ENCODE assay signal across 15 cellular contexts in the genomic region with DNA sequence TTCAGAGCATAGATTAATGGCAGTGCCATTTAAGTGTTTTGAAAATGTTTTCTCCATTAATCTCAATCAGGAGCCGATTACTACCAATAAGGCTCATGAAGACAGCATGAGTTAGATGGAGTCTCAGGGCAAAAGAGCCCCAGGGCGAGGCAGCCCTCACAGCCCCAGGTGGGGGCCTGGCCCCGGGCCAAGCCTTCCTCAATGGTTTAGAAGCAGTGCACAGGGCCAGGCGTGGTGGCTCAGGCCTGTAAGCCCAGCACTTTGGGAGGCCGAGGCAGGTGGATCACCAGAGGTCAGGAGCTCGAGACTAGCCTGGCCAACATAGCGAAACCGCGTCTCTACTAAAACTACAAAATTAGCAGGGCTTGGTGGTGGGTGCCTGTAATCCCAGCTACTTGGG.
"Had no signal": no experiment of that assay in that cellular context is flagged by ENCODE, and none has a peak within 500 bp of the region (broad histone marks: within the 10 kb centered on the region; RNA-seq: fewer than 3 reads in every experiment).

No MANE protein-coding gene starts in this region.

- DNase-seq: activated CD4-positive, alpha-beta memory T cell treated with anti-CD3 and anti-CD28 coated beads for 36 hours; activated naive CD4-positive, alpha-beta T cell; activated naive CD8-positive, alpha-beta T cell treated with anti-CD3 and anti-CD28 coated beads, Interleukin-2, amount 50 U/mL, for 24 hours; activated T-cell treated with anti-CD3 and anti-CD28 coated beads, Interleukin-2, amount 50 U/mL, for 72 hours; colonic mucosa; esophagus squamous epithelium; foreskin fibroblast; mammary epithelial cell; nucleus accumbens; psoas muscle; stimulated activated CD4-positive, alpha-beta T cell treated with anti-CD3 and anti-CD28 coated beads, Interleukin-15, amount 100 ng/mL, for 24 hours; stimulated activated CD4-positive, alpha-beta T cell treated with anti-CD3 and anti-CD28 coated beads, Interleukin-4, amount 100 ng/mL, for 24 hours; stimulated activated naive CD8-positive, alpha-beta T cell treated with anti-CD3 and anti-CD28 coated beads, Interleukin-15, amount 100 ng/mL, for 72 hours had no signal

- H3K27ac ChIP-seq: colonic mucosa, esophagus squamous epithelium, psoas muscle had no signal

- H3K4me1 Mint-ChIP-seq: activated naive CD8-positive, alpha-beta T cell treated with anti-CD3 and anti-CD28 coated beads, Interleukin-2, amount 50 U/mL, for 24 hours; stimulated activated naive CD8-positive, alpha-beta T cell treated with anti-CD3 and anti-CD28 coated beads, Interleukin-15, amount 100 ng/mL, for 72 hours had no signal

- ATAC-seq: activated naive CD8-positive, alpha-beta T cell treated with anti-CD3 and anti-CD28 coated beads, Interleukin-2, amount 50 U/mL, for 24 hours; activated T-cell treated with anti-CD3 and anti-CD28 coated beads, Interleukin-2, amount 50 U/mL, for 72 hours; psoas muscle; stimulated activated naive CD8-positive, alpha-beta T cell treated with anti-CD3 and anti-CD28 coated beads, Interleukin-15, amount 100 ng/mL, for 72 hours had no signal

- H3K36me3 Mint-ChIP-seq: activated CD4-positive, alpha-beta memory T cell treated with anti-CD3 and anti-CD28 coated beads for 36 hours; natural killer cell treated with Interleukin-12 subunit alpha and Interleukin-12 subunit beta and Interleukin-15 and Interleukin-18, amount 100 ng/mL, for 72 hours had no signal

- FAIRE-seq: astrocyte had no signal

- H3K4me3 Mint-ChIP-seq: activated CD4-positive, alpha-beta memory T cell treated with anti-CD3 and anti-CD28 coated beads for 36 hours; activated naive CD8-positive, alpha-beta T cell treated with anti-CD3 and anti-CD28 coated beads, Interleukin-2, amount 50 U/mL, for 24 hours; activated T-cell treated with anti-CD3 and anti-CD28 coated beads, Interleukin-2, amount 50 U/mL, for 72 hours; natural killer cell treated with Interleukin-12 subunit alpha and Interleukin-12 subunit beta and Interleukin-15 and Interleukin-18, amount 100 ng/mL, for 72 hours; stimulated activated naive CD8-positive, alpha-beta T cell treated with anti-CD3 and anti-CD28 coated beads, Interleukin-15, amount 100 ng/mL, for 72 hours had no signal

- H3K27ac Mint-ChIP-seq: activated CD4-positive, alpha-beta memory T cell treated with anti-CD3 and anti-CD28 coated beads for 36 hours; activated naive CD8-positive, alpha-beta T cell treated with anti-CD3 and anti-CD28 coated beads, Interleukin-2, amount 50 U/mL, for 24 hours; activated T-cell treated with anti-CD3 and anti-CD28 coated beads, Interleukin-2, amount 50 U/mL, for 72 hours; natural killer cell treated with Interleukin-12 subunit alpha and Interleukin-12 subunit beta and Interleukin-15 and Interleukin-18, amount 100 ng/mL, for 72 hours; stimulated activated naive CD8-positive, alpha-beta T cell treated with anti-CD3 and anti-CD28 coated beads, Interleukin-15, amount 100 ng/mL, for 72 hours had no signal

- H3K9me3 ChIP-seq: colonic mucosa, psoas muscle had no signal

- H3K36me3 ChIP-seq: colonic mucosa, esophagus squamous epithelium had no signal

- H3K9me3 Mint-ChIP-seq: activated naive CD8-positive, alpha-beta T cell treated with anti-CD3 and anti-CD28 coated beads, Interleukin-2, amount 50 U/mL, for 24 hours; natural killer cell treated with Interleukin-12 subunit alpha and Interleukin-12 subunit beta and Interleukin-15 and Interleukin-18, amount 100 ng/mL, for 72 hours had no signal

- H3K27me3 ChIP-seq: colonic mucosa had no signal

- H3K4me1 ChIP-seq: colonic mucosa, esophagus squamous epithelium, psoas muscle had no signal

- H3K4me3 ChIP-seq: colonic mucosa, esophagus squamous epithelium, psoas muscle had no signal
